16 cellular contexts compared by ENCODE assay signal in the genomic region with DNA sequence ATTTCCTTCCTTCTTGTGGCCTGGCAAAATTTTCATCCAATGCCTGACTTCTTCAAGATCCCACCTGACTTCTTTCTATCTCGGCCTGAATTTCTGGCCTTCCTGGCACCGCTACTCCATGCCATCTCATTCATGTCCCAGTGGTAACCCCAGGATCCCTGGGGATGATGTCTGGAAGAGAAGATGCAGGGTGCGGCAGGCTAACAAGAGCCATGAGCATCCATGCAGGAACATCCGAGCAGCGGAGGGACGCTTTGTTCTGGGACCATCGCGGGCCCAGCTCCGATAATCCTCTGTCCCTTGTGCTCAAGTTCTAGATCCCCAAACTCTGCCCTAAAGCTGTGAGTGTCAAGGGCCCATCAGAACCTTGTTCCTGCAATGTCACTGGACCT. TPM values are rescaled to one million over a fixed set of nuclear protein-coding genes. Genes with fewer than 3 reads are reported as not detected.
"Had no signal": no experiment of that assay in that cellular context is flagged by ENCODE, and none has a peak within 500 bp of the region (broad histone marks: within the 10 kb centered on the region; RNA-seq: fewer than 3 reads in every experiment).

No MANE protein-coding gene starts in this region.

- H3K9me3 Mint-ChIP-seq: activated CD4-positive, alpha-beta memory T cell treated with anti-CD3 and anti-CD28 coated beads for 36 hours; activated T-helper 2 cell treated with anti-CD3 and anti-CD28 coated beads, Interferon-gamma antibody, Interleukin-2, Interleukin-4, amounts not matched to agents 10 μg/mL and 5 μg/mL and 100 μg/mL, durations not matched to agents 14 hours and 24 hours and 36 hours had no signal

- H3K27me3 Mint-ChIP-seq: activated CD4-positive, alpha-beta memory T cell treated with anti-CD3 and anti-CD28 coated beads for 36 hours had no signal

- ATAC-seq: esophagus mucosa had no signal

- H3K4me3 Mint-ChIP-seq: activated CD4-positive, alpha-beta memory T cell treated with anti-CD3 and anti-CD28 coated beads for 36 hours had no signal

- DNase-seq: activated CD4-positive, alpha-beta T cell treated with anti-CD3 and anti-CD28 coated beads for 1 hour; activated CD8-positive, alpha-beta memory T cell treated with anti-CD3 and anti-CD28 coated beads, Interleukin-2, amount 50 U/mL, for 4 hours; activated naive CD4-positive, alpha-beta T cell treated with anti-CD3 and anti-CD28 coated beads, Interleukin-2, amount 50 U/mL, for 16 hours; hypothalamus; kidney glomerular epithelial cell; retina; SIG-M5; stimulated activated CD4-positive, alpha-beta T cell treated with anti-CD3 and anti-CD28 coated beads, Interleukin-4, amount 100 ng/mL, for 4 hours; stimulated activated CD8-positive, alpha-beta memory T cell treated with anti-CD3 and anti-CD28 coated beads, Interleukin-4, amount 100 ng/mL, for 48 hours; stimulated activated naive CD4-positive, alpha-beta T cell treated with Interleukin-2 at 50 U/mL for 16 hours; substantia nigra; trophoblast cell had no signal

- H3K36me3 Mint-ChIP-seq: activated CD4-positive, alpha-beta memory T cell treated with anti-CD3 and anti-CD28 coated beads for 36 hours had no signal

- H3K27ac Mint-ChIP-seq: activated CD4-positive, alpha-beta memory T cell treated with anti-CD3 and anti-CD28 coated beads for 36 hours; activated T-helper 2 cell treated with anti-CD3 and anti-CD28 coated beads, Interferon-gamma antibody, Interleukin-2, Interleukin-4, amounts not matched to agents 10 μg/mL and 5 μg/mL and 100 μg/mL, durations not matched to agents 14 hours and 24 hours and 36 hours had no signal

RNA-seq across cellular contexts. Expression of a gene that starts 10.9 kb away (rescaled TPM):
- total RNA-seq: activated CD4-positive, alpha-beta memory T cell treated with anti-CD3 and anti-CD28 coated beads for 36 hours; activated T-helper 2 cell treated with anti-CD3 and anti-CD28 coated beads, Interferon-gamma antibody, Interleukin-2, Interleukin-4, amounts not matched to agents 10 μg/mL and 5 μg/mL and 100 μg/mL, durations not matched to agents 14 hours and 24 hours and 36 hours; T-helper 1 cell treated with Interleukin-12 subunit alpha and Interleukin-12 subunit beta and Interleukin-4 antibody, amounts not matched to agents 30 ng/mL and 1 ng/mL, for 36 hours had no signal

RNA-seq across cellular contexts. Expression of a gene that starts 25.2 kb away (rescaled TPM):
- total RNA-seq: activated CD4-positive, alpha-beta memory T cell treated with anti-CD3 and anti-CD28 coated beads for 36 hours; activated T-helper 2 cell treated with anti-CD3 and anti-CD28 coated beads, Interferon-gamma antibody, Interleukin-2, Interleukin-4, amounts not matched to agents 10 μg/mL and 5 μg/mL and 100 μg/mL, durations not matched to agents 14 hours and 24 hours and 36 hours; T-helper 1 cell treated with Interleukin-12 subunit alpha and Interleukin-12 subunit beta and Interleukin-4 antibody, amounts not matched to agents 30 ng/mL and 1 ng/mL, for 36 hours had no signal
